ENCODE assay signal across 31 cellular contexts in genomic region chr1:155121249-155121648, GRCh38. TPM values are rescaled to one million over a fixed set of nuclear protein-coding genes. Genes with fewer than 3 reads are reported as not detected.
"Had no signal": no experiment of that assay in that cellular context is flagged by ENCODE, and none has a peak within 500 bp of the region (broad histone marks: within the 10 kb centered on the region; RNA-seq: fewer than 3 reads in every experiment).

No MANE protein-coding gene starts in this region.

- H3K9me3 ChIP-seq: SJCRH30 had no signal

- H3K27ac Mint-ChIP-seq: activated CD4-positive, alpha-beta T cell treated with anti-CD3 and anti-CD28 coated beads, Interleukin-2, amount 10 ng/mL, durations not matched to agents 24 days and 14 days; activated CD8-positive, alpha-beta T cell treated with anti-CD3 and anti-CD28 coated beads for 36 hours; activated naive CD8-positive, alpha-beta T cell treated with anti-CD3 and anti-CD28 coated beads for 36 hours; activated T-cell treated with anti-CD3 and anti-CD28 coated beads, Interleukin-2, amount 50 U/mL, for 72 hours; activated T-helper 17 cell treated with anti-CD3 and anti-CD28 coated beads, Interleukin-2, amount 50 U/mL, for 72 hours had no signal

- H3K36me3 ChIP-seq: brain microvascular endothelial cell, SJCRH30 had no signal

- H3K27ac ChIP-seq: brain microvascular endothelial cell, SJCRH30, SK-N-MC had no signal

- DNase-seq: activated CD4-positive, alpha-beta T cell treated with anti-CD3 and anti-CD28 coated beads, Interleukin-2, amount 10 ng/mL, durations not matched to agents 24 days and 14 days; activated CD4-positive, alpha-beta T cell treated with anti-CD3 and anti-CD28 coated beads, Interleukin-2, amount 50 U/mL, for 4 hours; activated CD8-positive, alpha-beta T cell treated with anti-CD3 and anti-CD28 coated beads for 36 hours; activated effector memory CD4-positive, alpha-beta T cell treated with anti-CD3 and anti-CD28 coated beads, Interleukin-2, amount 50 U/mL, for 16 hours; activated naive CD4-positive, alpha-beta T cell; activated naive CD4-positive, alpha-beta T cell treated with anti-CD3 and anti-CD28 coated beads, Interleukin-2, amount 50 U/mL, for 16 hours; activated naive CD8-positive, alpha-beta T cell treated with anti-CD3 and anti-CD28 coated beads for 36 hours; activated T-cell treated with anti-CD3 and anti-CD28 coated beads, Interleukin-2, amount 50 U/mL, for 1 hour; activated T-cell treated with anti-CD3 and anti-CD28 coated beads, Interleukin-2, amount 50 U/mL, for 72 hours; amniotic stem cell; aorta; brain microvascular endothelial cell; central memory CD4-positive, alpha-beta T cell; NCI-H1092 treated with DMSO at 0.1 percent for 48 hours; NCI-H1417; NCI-H146; NCI-H187; NCI-H2029 treated with DMSO at 0.1 percent for 48 hours; NCI-H2107; NCI-H2171; NCI-H510A; NCI-H526; NCI-H748 treated with DMSO at 0.1 percent for 48 hours; Right ventricle myocardium superior; SJCRH30 had no signal

- H3K9me3 Mint-ChIP-seq: activated CD4-positive, alpha-beta T cell treated with anti-CD3 and anti-CD28 coated beads, Interleukin-2, amount 10 ng/mL, durations not matched to agents 24 days and 14 days; activated CD8-positive, alpha-beta T cell treated with anti-CD3 and anti-CD28 coated beads for 36 hours; activated naive CD8-positive, alpha-beta T cell treated with anti-CD3 and anti-CD28 coated beads for 36 hours; activated T-cell treated with anti-CD3 and anti-CD28 coated beads, Interleukin-2, amount 50 U/mL, for 72 hours; activated T-helper 17 cell treated with anti-CD3 and anti-CD28 coated beads, Interleukin-2, amount 50 U/mL, for 72 hours had no signal

- H3K4me1 Mint-ChIP-seq: activated CD4-positive, alpha-beta T cell treated with anti-CD3 and anti-CD28 coated beads, Interleukin-2, amount 10 ng/mL, durations not matched to agents 24 days and 14 days; activated naive CD8-positive, alpha-beta T cell treated with anti-CD3 and anti-CD28 coated beads for 36 hours; activated T-helper 17 cell treated with anti-CD3 and anti-CD28 coated beads, Interleukin-2, amount 50 U/mL, for 72 hours had no signal

- H3K4me3 ChIP-seq: SJCRH30, SK-N-MC had no signal

- H3K36me3 Mint-ChIP-seq: activated naive CD8-positive, alpha-beta T cell treated with anti-CD3 and anti-CD28 coated beads for 36 hours had no signal

- FAIRE-seq: TTC549 had no signal

- ATAC-seq: activated CD8-positive, alpha-beta T cell treated with anti-CD3 and anti-CD28 coated beads for 36 hours; activated T-cell treated with anti-CD3 and anti-CD28 coated beads, Interleukin-2, amount 50 U/mL, for 72 hours; activated T-helper 17 cell treated with anti-CD3 and anti-CD28 coated beads, Interleukin-2, amount 50 U/mL, for 72 hours had no signal

- H3K4me3 Mint-ChIP-seq: activated CD4-positive, alpha-beta T cell treated with anti-CD3 and anti-CD28 coated beads, Interleukin-2, amount 10 ng/mL, durations not matched to agents 24 days and 14 days; activated CD8-positive, alpha-beta T cell treated with anti-CD3 and anti-CD28 coated beads for 36 hours; activated naive CD8-positive, alpha-beta T cell treated with anti-CD3 and anti-CD28 coated beads for 36 hours; activated T-cell treated with anti-CD3 and anti-CD28 coated beads, Interleukin-2, amount 50 U/mL, for 72 hours; activated T-helper 17 cell treated with anti-CD3 and anti-CD28 coated beads, Interleukin-2, amount 50 U/mL, for 72 hours had no signal

RNA-seq across cellular contexts. Expression of gene EFNA1, which starts 6.4 kb away (rescaled TPM):
- total RNA-seq: activated CD4-positive, alpha-beta T cell treated with anti-CD3 and anti-CD28 coated beads, Interleukin-2, amount 10 ng/mL, durations not matched to agents 24 days and 14 days; OCI-LY7; T-helper 1 cell treated with Interleukin-12 subunit alpha and Interleukin-12 subunit beta and Interleukin-4 antibody, amounts not matched to agents 30 ng/mL and 1 ng/mL, for 36 hours; T-helper 2 cell treated with Interferon-gamma antibody and Interleukin-4, amounts not matched to agents 100 ng/mL and 5 ng/mL, for 36 hours had no signal
